In genomic region chr1:108661030-108661609, GRCh38 we compare ENCODE assay signal across 8 cellular contexts. TPM values are rescaled to one million over a fixed set of nuclear protein-coding genes. Genes with fewer than 3 reads are reported as not detected.
DNase-seq lines count a peak whose midpoint lies in the region; ATAC-seq and TF ChIP-seq lines count a peak whose summit lies in the region.

Gene HENMT1, minus strand, starts transcription at chr1:108661093. Its CDS starts 1,209 bp downstream, at chr1:108659884.

- CTCF ChIA-PET in PC-3 (lab: Charles Lee): no interaction called here
- CTCF ChIA-PET in activated naive CD4-positive, alpha-beta T cell treated with anti-CD3 and anti-CD28 coated beads for 36 hours (lab: Charles Lee): interaction anchor here (0.7 to 1.9 kb wide), 4 partner anchors 15 to 103 kb away, joined by 3 to 11 read pairs (median 6); partner anchors contain the start of gene PRPF38B

- peak within 1 kb of the TSS; percentile 98 for H3K18ac ChIP-seq in trophoblast cell (ENCODE audit: low read length)

- H3K9ac ChIP-seq in PC-3 (ENCODE audit: low read length) (peak within 1 kb of the TSS; percentile 71), trophoblast cell (ENCODE audit: low read length) (peak within 1 kb of the TSS; percentile 62)

- peak; percentile 80 for DNase-seq in NK-92 treated with Interleukin-12 subunit alpha and Interleukin-12 subunit beta, amount 100 ng/mL, for 24 hours (lab: John Stamatoyannopoulos, UW)
- DNase-seq in NK-92 (lab: John Stamatoyannopoulos, UW; ENCODE audit: unreplicated experiment): no peak
- DNase-seq in PC-3: peak; percentile 22
- DNase-seq in activated naive CD4-positive, alpha-beta T cell treated with anti-CD3 and anti-CD28 coated beads for 36 hours: peak; percentile 78
- DNase-seq in Right ventricle myocardium inferior (ENCODE audit: missing footprints): peak; percentile 87
- peak; percentile 59 to 75 for DNase-seq in trophoblast cell
- peak; percentile 47 to 79 for DNase-seq in tibial artery

- H3K23ac ChIP-seq in trophoblast cell (ENCODE audit: low read length): no peak within 1 kb of the TSS

- H4K12ac ChIP-seq in trophoblast cell (ENCODE audit: low read depth, low read length): peak within 1 kb of the TSS; percentile 91

- H4K8ac ChIP-seq in trophoblast cell (ENCODE audit: low read depth, low read length): peak within 1 kb of the TSS; percentile 99

- no peaks in the 10 kb centered on the region for H3F3A ChIP-seq in PC-3 (ENCODE audit: low read length, unreplicated experiment)

- peak within 1 kb of the TSS; percentile 64 for H3K4me3 ChIP-seq in PC-3 (ENCODE audit: low read length)
- H3K4me3 ChIP-seq in trophoblast cell (ENCODE audit: low read depth, low read length): peak within 1 kb of the TSS; percentile 71
- H3K4me3 ChIP-seq in tibial artery: peak within 1 kb of the TSS; percentile 65 to 76

- peak within 1 kb of the TSS; percentile 86 for H2BK120ac ChIP-seq in trophoblast cell (ENCODE audit: insufficient read depth, low read length, poor library complexity)

- no peaks in the 10 kb centered on the region for H3K27me3 Mint-ChIP-seq in activated naive CD4-positive, alpha-beta T cell treated with anti-CD3 and anti-CD28 coated beads for 36 hours (ENCODE audit: low read depth)

- H3K4ac ChIP-seq in trophoblast cell (ENCODE audit: low read depth, low read length): peak within 1 kb of the TSS; percentile 77

- H2BK5ac ChIP-seq in trophoblast cell (ENCODE audit: low read depth, low read length, poor library complexity): peak within 1 kb of the TSS; percentile 31

- H3K36me3 ChIP-seq in PC-3 (ENCODE audit: low read depth, low read length) (no peaks in the 10 kb centered on the region), trophoblast cell (ENCODE audit: control insufficient read depth in 1 of 2, insufficient read depth in 2 of 2, low read length in 2 of 2) (no peaks in the 10 kb centered on the region), tibial artery (no peaks in the 10 kb centered on the region)

- ATAC-seq in HG03139 (IDR thresholded peaks at IDR 0.05; ENCODE audit: unreplicated experiment) (peak; percentile 86), PC-3 (peak; percentile 68), Right ventricle myocardium inferior (peak; percentile 87)

- no CpG with 5 or more reads among the region's 81 CpGs for WGBS in trophoblast cell (ENCODE audit: extremely low coverage, insufficient coverage, insufficient read length)

- POLR2A ChIA-PET in PC-3 (lab: Charles Lee; ENCODE audit: unreplicated experiment): no interaction called here

- H3K36me3 Mint-ChIP-seq in activated naive CD4-positive, alpha-beta T cell treated with anti-CD3 and anti-CD28 coated beads for 36 hours (ENCODE audit: low read depth): peaks cover 1% of the 10 kb centered on the region

- peak within 1 kb of the TSS; percentile 96 for H3K14ac ChIP-seq in trophoblast cell (ENCODE audit: low read length)

- H3K79me2 ChIP-seq in PC-3 (ENCODE audit: low read length): no peaks in the 10 kb centered on the region
- H3K79me2 ChIP-seq in trophoblast cell (ENCODE audit: control insufficient read depth, insufficient read depth, low read length, poor library complexity): peaks cover 5% of the 10 kb centered on the region

- H2AK5ac ChIP-seq in trophoblast cell (ENCODE audit: low read length): peak within 1 kb of the TSS; percentile 32

- peak within 1 kb of the TSS; percentile 81 for H3K4me2 ChIP-seq in PC-3 (ENCODE audit: low read length)
- peak within 1 kb of the TSS; percentile 82 for H3K4me2 ChIP-seq in trophoblast cell (ENCODE audit: low read length)

- no peaks in the 10 kb centered on the region for H3K9me2 ChIP-seq in PC-3 (replicated peaks; ENCODE audit: low read length)

- H2AFZ ChIP-seq in PC-3 (ENCODE audit: low read length) (peak within 1 kb of the TSS; percentile 84), trophoblast cell (ENCODE audit: insufficient read depth, low read length, poor library complexity) (peak within 1 kb of the TSS; percentile 99)

- H3K27ac ChIP-seq in PC-3 (ENCODE audit: low read length): no peak within 1 kb of the TSS
- no peak within 1 kb of the TSS for H3K27ac ChIP-seq in trophoblast cell (ENCODE audit: low read depth, low read length)
- H3K27ac ChIP-seq in tibial artery: peak within 1 kb of the TSS; percentile 92 to 95

- H3K79me1 ChIP-seq in trophoblast cell (ENCODE audit: low read length): peaks cover 7% of the 10 kb centered on the region

- no TSS peak for BruUV-seq in PC-3 (replicated peaks; lab: Mats Ljungman, UMichigan)

- H4K20me1 ChIP-seq in PC-3 (ENCODE audit: low read length): no peaks in the 10 kb centered on the region

- intact Hi-C loops in PC-3 (cut with micrococcal nuclease) (no loop called here), Right ventricle myocardium inferior (cut with DNase I) (no loop called here), tibial artery (cut with DNase I; ENCODE audit: low total_unique reads) (no loop called here)
- intact Hi-C loops in activated naive CD4-positive, alpha-beta T cell treated with anti-CD3 and anti-CD28 coated beads for 36 hours (cut with micrococcal nuclease): loop anchor here (1.0 to 5.0 kb wide), 6 partner anchors 15 to 431 kb away; partner anchors contain the start of genes CLCC1, GPSM2, PRPF38B and STXBP3

- peak within 1 kb of the TSS; percentile 84 for H3K4me3 Mint-ChIP-seq in activated naive CD4-positive, alpha-beta T cell treated with anti-CD3 and anti-CD28 coated beads for 36 hours

- H3K4me1 ChIP-seq in PC-3 (ENCODE audit: insufficient read depth, low read length) (no peaks in the 10 kb centered on the region), trophoblast cell (ENCODE audit: control insufficient read depth in 1 of 2, insufficient read depth in 2 of 2, low read length in 2 of 2) (peaks cover 5% of the 10 kb centered on the region in 2 experiments), tibial artery (peaks cover 0 to 7% (median 6%) of the 10 kb centered on the region in 4 donors)

- H3K9me3 ChIP-seq in PC-3 (ENCODE audit: low read length) (no peaks in the 10 kb centered on the region), trophoblast cell (ENCODE audit: insufficient read depth, low read depth, low read length) (no peaks in the 10 kb centered on the region), tibial artery (no peaks in the 10 kb centered on the region)

- H3K27me3 ChIP-seq in PC-3 (ENCODE audit: low read length) (no peaks in the 10 kb centered on the region), trophoblast cell (ENCODE audit: insufficient read depth, low read length) (no peaks in the 10 kb centered on the region), tibial artery (no peaks in the 10 kb centered on the region)

- peak within 1 kb of the TSS; percentile 94 for H4K91ac ChIP-seq in trophoblast cell (ENCODE audit: low read depth, low read length)

- TF ChIP-seq CTCF in PC-3 (conservative IDR thresholded peaks at IDR 0.05; ENCODE audit: low read depth, low read length) (no peak), tibial artery (IDR thresholded peaks at IDR 0.05) (no peak)

- H3K4me1 Mint-ChIP-seq in activated naive CD4-positive, alpha-beta T cell treated with anti-CD3 and anti-CD28 coated beads for 36 hours (ENCODE audit: low read depth): peaks cover 25% of the 10 kb centered on the region

- H2BK12ac ChIP-seq in trophoblast cell (ENCODE audit: low read length): peak within 1 kb of the TSS; percentile 56

- peak within 1 kb of the TSS; percentile 94 for H3K27ac Mint-ChIP-seq in activated naive CD4-positive, alpha-beta T cell treated with anti-CD3 and anti-CD28 coated beads for 36 hours

- H3K9me3 Mint-ChIP-seq in activated naive CD4-positive, alpha-beta T cell treated with anti-CD3 and anti-CD28 coated beads for 36 hours: no peaks in the 10 kb centered on the region

RNA-seq across cellular contexts. Expression of gene HENMT1, which starts in this region (rescaled TPM):
- 1.1 and 1.3 TPM in 2 replicates for total RNA-seq in PC-3 (2014; rRNA removed)
- total RNA-seq in activated naive CD4-positive, alpha-beta T cell treated with anti-CD3 and anti-CD28 coated beads for 36 hours: 10 to 100 TPM; 18.7 to 19.3 TPM
- 1.1 TPM for total RNA-seq in Right ventricle myocardium inferior
- 2.0 and 2.1 TPM in 2 replicates for polyA plus RNA-seq in trophoblast cell (2013)

Comparison
In these comparisons a context has a peak if more than half of its experiments do, and no peak if none do; other contexts are left out.
1. H3K27ac ChIP-seq: peak in tibial artery (2 of 2); none in PC-3 (single experiment) and trophoblast cell (single experiment).
2. Peak in every context shown above with its lines, with median percentiles within 50 percentile points of each other: ATAC-seq and H3K4me3 ChIP-seq.